In the genomic region with DNA sequence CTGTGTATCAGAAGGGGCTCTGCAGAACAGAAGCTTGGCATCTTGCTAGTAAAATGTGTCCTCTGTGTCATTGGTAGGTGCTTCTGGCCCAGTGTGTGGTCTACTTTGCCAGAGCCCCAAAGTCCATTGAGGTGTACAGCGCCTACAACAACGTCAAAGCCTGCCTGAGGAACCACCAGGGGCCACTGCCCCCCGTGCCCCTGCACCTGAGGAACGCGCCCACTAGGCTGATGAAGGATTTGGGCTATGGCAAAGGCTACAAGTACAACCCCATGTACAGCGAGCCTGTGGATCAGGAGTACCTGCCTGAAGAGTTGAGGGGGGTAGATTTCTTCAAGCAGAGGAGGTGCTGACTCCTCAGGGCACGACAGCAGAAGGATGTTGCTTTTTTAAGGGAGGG, we compare ENCODE assay signal across 18 cellular contexts.
"Had no signal": no experiment of that assay in that cellular context is flagged by ENCODE, and none has a peak within 500 bp of the region (broad histone marks: within the 10 kb centered on the region; RNA-seq: fewer than 3 reads in every experiment).

No MANE protein-coding gene starts in this region.

- ATAC-seq: gastroesophageal sphincter; stimulated activated memory B cell treated with anti-CD40 and anti-IgM and Interleukin-4, amounts not matched to agents 10 μg/mL and 1 μg/mL and 100 μg/mL, for 72 hours; stimulated activated naive CD8-positive, alpha-beta T cell treated with anti-CD3 and anti-CD28 coated beads, Interleukin-15, amount 100 ng/mL, for 72 hours had no signal

- H3K4me3 Mint-ChIP-seq: memory B cell; naive B cell; nephron progenitor cell; stimulated activated memory B cell treated with anti-CD40 and anti-IgM and Interleukin-4, amounts not matched to agents 10 μg/mL and 1 μg/mL and 100 μg/mL, for 72 hours; stimulated activated naive CD8-positive, alpha-beta T cell treated with anti-CD3 and anti-CD28 coated beads, Interleukin-15, amount 100 ng/mL, for 72 hours had no signal

- H3K4me3 ChIP-seq: esophagus muscularis mucosa, gastroesophageal sphincter, left lung, lower lobe of right lung, smooth muscle cell, testis, tibial nerve had no signal

- H3K4me1 ChIP-seq: parathyroid adenoma, testis had no signal

- H3K27ac ChIP-seq: epithelial cell of prostate, esophagus muscularis mucosa, gastroesophageal sphincter, parathyroid adenoma, testis, tibial nerve had no signal

- H3K4me1 Mint-ChIP-seq: stimulated activated memory B cell treated with anti-CD40 and anti-IgM and Interleukin-4, amounts not matched to agents 10 μg/mL and 1 μg/mL and 100 μg/mL, for 72 hours had no signal

- H3K4me2 ChIP-seq: smooth muscle cell had no signal

- H3K27me3 ChIP-seq: esophagus muscularis mucosa, gastroesophageal sphincter, left lung, testis, tibial nerve had no signal

- H3K9me3 ChIP-seq: esophagus muscularis mucosa, gastroesophageal sphincter, left lung, lower lobe of right lung, testis, tibial nerve had no signal

- H2AFZ ChIP-seq: parathyroid adenoma had no signal

- H3K9ac ChIP-seq: parathyroid adenoma had no signal

- H3K27me3 Mint-ChIP-seq: memory B cell; naive B cell; stimulated activated memory B cell treated with anti-CD40 and anti-IgM and Interleukin-4, amounts not matched to agents 10 μg/mL and 1 μg/mL and 100 μg/mL, for 72 hours; stimulated activated naive CD8-positive, alpha-beta T cell treated with anti-CD3 and anti-CD28 coated beads, Interleukin-15, amount 100 ng/mL, for 72 hours had no signal

- H3K27ac Mint-ChIP-seq: memory B cell; stimulated activated memory B cell treated with anti-CD40 and anti-IgM and Interleukin-4, amounts not matched to agents 10 μg/mL and 1 μg/mL and 100 μg/mL, for 72 hours had no signal

- DNase-seq: effector memory CD4-positive, alpha-beta T cell; immature natural killer cell; left lung; lower lobe of right lung; midbrain; naive B cell; nephron progenitor cell; stimulated activated CD4-positive, alpha-beta T cell treated with anti-CD3 and anti-CD28 coated beads, Interleukin-4, amount 100 ng/mL, for 1 hour; stimulated activated naive CD8-positive, alpha-beta T cell treated with anti-CD3 and anti-CD28 coated beads, Interleukin-15, amount 100 ng/mL, for 72 hours; testis had no signal

- H3K9me3 Mint-ChIP-seq: immature natural killer cell; memory B cell; naive B cell; nephron progenitor cell; stimulated activated memory B cell treated with anti-CD40 and anti-IgM and Interleukin-4, amounts not matched to agents 10 μg/mL and 1 μg/mL and 100 μg/mL, for 72 hours; stimulated activated naive CD8-positive, alpha-beta T cell treated with anti-CD3 and anti-CD28 coated beads, Interleukin-15, amount 100 ng/mL, for 72 hours had no signal
